Comparison of ENCODE assay signal across 31 cellular contexts in genomic region chr7:158314394-158314793, GRCh38.
"Had no signal": no experiment of that assay in that cellular context is flagged by ENCODE, and none has a peak within 500 bp of the region (broad histone marks: within the 10 kb centered on the region; RNA-seq: fewer than 3 reads in every experiment).

No MANE protein-coding gene starts in this region.

- H3K4me1 Mint-ChIP-seq: nephron had no signal

- H2AFZ ChIP-seq: hepatocyte had no signal

- ATAC-seq: left cardiac atrium; left lobe of liver; left ventricle myocardium superior; lower lobe of right lung; naive thymus-derived CD8-positive, alpha-beta T cell; pancreas; psoas muscle; sciatic nerve; stimulated activated naive B cell treated with anti-CD40 and anti-IgM and Interleukin-4, amounts not matched to agents 10 μg/mL and 1 μg/mL and 100 μg/mL, for 72 hours; stimulated activated naive CD8-positive, alpha-beta T cell treated with anti-CD3 and anti-CD28 coated beads, Interleukin-15, Interleukin-2, amounts not matched to agents 100 U/mL and 50 U/mL, for 24 hours; upper lobe of right lung had no signal

- H3K27me3 ChIP-seq: hepatocyte, pancreas had no signal

- H3K79me2 ChIP-seq: hepatocyte had no signal

- H3K27ac ChIP-seq: hepatocyte, lower lobe of right lung, neutrophil, pancreas, psoas muscle, skin epidermis, stomach, suprapubic skin, thoracic aorta, tibial artery, upper lobe of right lung had no signal

- H3K4me3 ChIP-seq: hepatocyte, lower lobe of right lung, pancreas, psoas muscle, skin epidermis, stomach, suprapubic skin, thoracic aorta, tibial artery, upper lobe of right lung had no signal

- DNase-seq: head of caudate nucleus; kidney glomerular epithelial cell; left cardiac atrium; left ventricle myocardium superior; lower lobe of right lung; mammary epithelial cell; mesenchymal stem cell; naive thymus-derived CD8-positive, alpha-beta T cell; occipital lobe; pancreas; posterior cingulate gyrus; psoas muscle; stimulated activated CD4-positive, alpha-beta T cell treated with anti-CD3 and anti-CD28 coated beads, Interleukin-12 subunit alpha, Interleukin-12 subunit beta, amount 100 ng/mL, for 4 hours; stimulated activated CD4-positive, alpha-beta T cell treated with anti-CD3 and anti-CD28 coated beads, Interleukin-15, amount 100 ng/mL, for 24 hours; stimulated activated CD4-positive, alpha-beta T cell treated with anti-CD3 and anti-CD28 coated beads, Interleukin-2, amount 100 ng/mL, for 24 hours; stimulated activated CD4-positive, alpha-beta T cell treated with anti-CD3 and anti-CD28 coated beads, Interleukin-4, amount 100 ng/mL, for 1 hour; stimulated activated naive B cell treated with anti-CD40 and anti-IgM and Interleukin-4, amounts not matched to agents 10 μg/mL and 1 μg/mL and 100 μg/mL, for 72 hours; stimulated activated naive CD8-positive, alpha-beta T cell treated with anti-CD3 and anti-CD28 coated beads, Interleukin-15, Interleukin-2, amounts not matched to agents 100 U/mL and 50 U/mL, for 24 hours; stomach; tibial artery; trophoblast cell; upper lobe of right lung had no signal

- H3K4me3 Mint-ChIP-seq: naive thymus-derived CD8-positive, alpha-beta T cell; nephron; neural crest cell; stimulated activated naive B cell treated with anti-CD40 and anti-IgM and Interleukin-4, amounts not matched to agents 10 μg/mL and 1 μg/mL and 100 μg/mL, for 72 hours had no signal

- H3K27ac Mint-ChIP-seq: naive thymus-derived CD8-positive, alpha-beta T cell; nephron; stimulated activated naive B cell treated with anti-CD40 and anti-IgM and Interleukin-4, amounts not matched to agents 10 μg/mL and 1 μg/mL and 100 μg/mL, for 72 hours had no signal

- H3K9me3 ChIP-seq: lower lobe of right lung, pancreas, psoas muscle, suprapubic skin, thoracic aorta, upper lobe of right lung had no signal

- H3K4me1 ChIP-seq: lower lobe of right lung, pancreas, psoas muscle, tibial artery, upper lobe of right lung had no signal

- H3K4me2 ChIP-seq: hepatocyte had no signal

- H3K36me3 ChIP-seq: lower lobe of right lung, neutrophil, pancreas, suprapubic skin, thoracic aorta, tibial artery, upper lobe of right lung had no signal
